Comparison of ENCODE assay signal across 24 cellular contexts in genomic region chr7:18655506-18655905, GRCh38.
"Had no signal": no experiment of that assay in that cellular context is flagged by ENCODE, and none has a peak within 500 bp of the region (broad histone marks: within the 10 kb centered on the region; RNA-seq: fewer than 3 reads in every experiment).

No MANE protein-coding gene starts in this region.

- H3K27ac ChIP-seq: colonic mucosa, dorsolateral prefrontal cortex, epithelial cell of prostate, esophagus muscularis mucosa, gastroesophageal sphincter, neural progenitor cell, pancreas, testis had no signal

- DNase-seq: caudate nucleus; colonic mucosa; dorsolateral prefrontal cortex; effector memory CD4-positive, alpha-beta T cell; foreskin fibroblast; immature natural killer cell; left colon; natural killer cell; nucleus accumbens; pancreas; spleen; stimulated activated CD4-positive, alpha-beta T cell treated with anti-CD3 and anti-CD28 coated beads, Interleukin-15, amount 100 ng/mL, for 24 hours; stimulated activated CD4-positive, alpha-beta T cell treated with anti-CD3 and anti-CD28 coated beads, Interleukin-1b, Interleukin-23, amount 100 ng/mL, for 48 hours; stimulated activated CD4-positive, alpha-beta T cell treated with anti-CD3 and anti-CD28 coated beads, Interleukin-4, amount 100 ng/mL, for 24 hours; stimulated activated naive B cell treated with anti-CD40 and anti-IgM and Interleukin-4, amounts not matched to agents 10 μg/mL and 1 μg/mL and 100 μg/mL, for 72 hours; stimulated activated naive CD8-positive, alpha-beta T cell treated with anti-CD3 and anti-CD28 coated beads, Interleukin-15, amount 100 ng/mL, for 72 hours; testis had no signal

- H3K9ac ChIP-seq: neural progenitor cell had no signal

- H3K4me1 Mint-ChIP-seq: immature natural killer cell; natural killer cell; neural progenitor cell; stimulated activated naive CD8-positive, alpha-beta T cell treated with anti-CD3 and anti-CD28 coated beads, Interleukin-15, amount 100 ng/mL, for 72 hours had no signal

- H3K9me3 ChIP-seq: colonic mucosa, esophagus muscularis mucosa, gastroesophageal sphincter, pancreas, spleen, testis, tibial nerve had no signal

- H3K4me1 ChIP-seq: colonic mucosa, esophagus muscularis mucosa, gastroesophageal sphincter, neural progenitor cell, pancreas, testis had no signal

- H2AFZ ChIP-seq: neural progenitor cell had no signal

- H3K4me3 Mint-ChIP-seq: immature natural killer cell; natural killer cell; neural progenitor cell; stimulated activated naive B cell treated with anti-CD40 and anti-IgM and Interleukin-4, amounts not matched to agents 10 μg/mL and 1 μg/mL and 100 μg/mL, for 72 hours; stimulated activated naive CD8-positive, alpha-beta T cell treated with anti-CD3 and anti-CD28 coated beads, Interleukin-15, amount 100 ng/mL, for 72 hours had no signal

- H3K4me3 ChIP-seq: colonic mucosa, dorsolateral prefrontal cortex, esophagus muscularis mucosa, gastroesophageal sphincter, neural progenitor cell, pancreas, spleen, testis, tibial nerve had no signal

- H3K36me3 Mint-ChIP-seq: neural progenitor cell had no signal

- H3K36me3 ChIP-seq: colonic mucosa, neural progenitor cell, pancreas, tibial nerve had no signal

- H3K4me2 ChIP-seq: neural progenitor cell had no signal

- H3K9me3 Mint-ChIP-seq: immature natural killer cell; natural killer cell; neural progenitor cell; stimulated activated naive B cell treated with anti-CD40 and anti-IgM and Interleukin-4, amounts not matched to agents 10 μg/mL and 1 μg/mL and 100 μg/mL, for 72 hours; stimulated activated naive CD8-positive, alpha-beta T cell treated with anti-CD3 and anti-CD28 coated beads, Interleukin-15, amount 100 ng/mL, for 72 hours had no signal

- ATAC-seq: gastroesophageal sphincter; left colon; natural killer cell; sciatic nerve; stimulated activated naive B cell treated with anti-CD40 and anti-IgM and Interleukin-4, amounts not matched to agents 10 μg/mL and 1 μg/mL and 100 μg/mL, for 72 hours; stimulated activated naive CD8-positive, alpha-beta T cell treated with anti-CD3 and anti-CD28 coated beads, Interleukin-15, amount 100 ng/mL, for 72 hours had no signal

- H3K27me3 ChIP-seq: colonic mucosa, dorsolateral prefrontal cortex, esophagus muscularis mucosa, gastroesophageal sphincter, neural progenitor cell, pancreas, spleen, testis, tibial nerve had no signal

- H3K27me3 Mint-ChIP-seq: progenitor cell of endocrine pancreas; stimulated activated naive B cell treated with anti-CD40 and anti-IgM and Interleukin-4, amounts not matched to agents 10 μg/mL and 1 μg/mL and 100 μg/mL, for 72 hours; stimulated activated naive CD8-positive, alpha-beta T cell treated with anti-CD3 and anti-CD28 coated beads, Interleukin-15, amount 100 ng/mL, for 72 hours had no signal

- H3K27ac Mint-ChIP-seq: immature natural killer cell; natural killer cell; neural progenitor cell; progenitor cell of endocrine pancreas; stimulated activated naive B cell treated with anti-CD40 and anti-IgM and Interleukin-4, amounts not matched to agents 10 μg/mL and 1 μg/mL and 100 μg/mL, for 72 hours; stimulated activated naive CD8-positive, alpha-beta T cell treated with anti-CD3 and anti-CD28 coated beads, Interleukin-15, amount 100 ng/mL, for 72 hours had no signal
